In genomic region chrX:114152801-114153200, GRCh38 we compare ENCODE assay signal across 32 cellular contexts.
"Had no signal": no experiment of that assay in that cellular context is flagged by ENCODE, and none has a peak within 500 bp of the region (broad histone marks: within the 10 kb centered on the region; RNA-seq: fewer than 3 reads in every experiment).

No MANE protein-coding gene starts in this region.

- H3K9me3 Mint-ChIP-seq: natural killer cell treated with Interleukin-12 subunit alpha and Interleukin-12 subunit beta and Interleukin-15 and Interleukin-18, amount 100 ng/mL, for 72 hours; nephron progenitor cell; stimulated activated memory B cell treated with anti-CD40 and anti-IgM and Interleukin-4, amounts not matched to agents 10 μg/mL and 1 μg/mL and 100 μg/mL, for 72 hours; stimulated activated naive CD8-positive, alpha-beta T cell treated with anti-CD3 and anti-CD28 coated beads, Interleukin-15, amount 100 ng/mL, for 72 hours; type B pancreatic cell had no signal

- H3K27ac Mint-ChIP-seq: naive thymus-derived CD8-positive, alpha-beta T cell; natural killer cell treated with Interleukin-12 subunit alpha and Interleukin-12 subunit beta and Interleukin-15 and Interleukin-18, amount 100 ng/mL, for 72 hours; nephron progenitor cell; progenitor cell of endocrine pancreas; stimulated activated memory B cell treated with anti-CD40 and anti-IgM and Interleukin-4, amounts not matched to agents 10 μg/mL and 1 μg/mL and 100 μg/mL, for 72 hours; stimulated activated naive CD8-positive, alpha-beta T cell treated with anti-CD3 and anti-CD28 coated beads, Interleukin-15, amount 100 ng/mL, for 72 hours; type B pancreatic cell had no signal

- H3K9me3 ChIP-seq: ovary, psoas muscle, right lobe of liver, sigmoid colon, spleen, suprapubic skin, testis, tibial artery, transverse colon, upper lobe of right lung, uterus had no signal

- H3K9ac ChIP-seq: parathyroid adenoma had no signal

- H3K79me2 ChIP-seq: parathyroid adenoma had no signal

- H3K4me1 Mint-ChIP-seq: naive thymus-derived CD8-positive, alpha-beta T cell; nephron progenitor cell; neural crest cell; stimulated activated memory B cell treated with anti-CD40 and anti-IgM and Interleukin-4, amounts not matched to agents 10 μg/mL and 1 μg/mL and 100 μg/mL, for 72 hours; stimulated activated naive CD8-positive, alpha-beta T cell treated with anti-CD3 and anti-CD28 coated beads, Interleukin-15, amount 100 ng/mL, for 72 hours had no signal

- H3K27me3 ChIP-seq: ovary, right lobe of liver, spleen, suprapubic skin, testis, tibial artery, transverse colon, upper lobe of right lung, uterus had no signal

- H2AFZ ChIP-seq: parathyroid adenoma had no signal

- ATAC-seq: naive thymus-derived CD8-positive, alpha-beta T cell; natural killer cell treated with Interleukin-12 subunit alpha and Interleukin-12 subunit beta and Interleukin-15 and Interleukin-18, amount 100 ng/mL, for 72 hours; psoas muscle; stimulated activated memory B cell treated with anti-CD40 and anti-IgM and Interleukin-4, amounts not matched to agents 10 μg/mL and 1 μg/mL and 100 μg/mL, for 72 hours; stimulated activated naive CD8-positive, alpha-beta T cell treated with anti-CD3 and anti-CD28 coated beads, Interleukin-15, amount 100 ng/mL, for 72 hours; stimulated activated naive CD8-positive, alpha-beta T cell treated with anti-CD3 and anti-CD28 coated beads, Interleukin-15, Interleukin-2, amounts not matched to agents 100 U/mL and 50 U/mL, for 24 hours; upper lobe of right lung had no signal

- H3K4me3 ChIP-seq: ovary, psoas muscle, right lobe of liver, sigmoid colon, spleen, suprapubic skin, testis, tibial artery, transverse colon, upper lobe of right lung, uterus had no signal

- H3K36me3 Mint-ChIP-seq: naive thymus-derived CD8-positive, alpha-beta T cell; natural killer cell treated with Interleukin-12 subunit alpha and Interleukin-12 subunit beta and Interleukin-15 and Interleukin-18, amount 100 ng/mL, for 72 hours; stimulated activated memory B cell treated with anti-CD40 and anti-IgM and Interleukin-4, amounts not matched to agents 10 μg/mL and 1 μg/mL and 100 μg/mL, for 72 hours; type B pancreatic cell had no signal

- H3K36me3 ChIP-seq: ovary, right lobe of liver, sigmoid colon, spleen, suprapubic skin, tibial artery, transverse colon, upper lobe of right lung, uterus had no signal

- H3K27me3 Mint-ChIP-seq: naive thymus-derived CD8-positive, alpha-beta T cell; natural killer cell treated with Interleukin-12 subunit alpha and Interleukin-12 subunit beta and Interleukin-15 and Interleukin-18, amount 100 ng/mL, for 72 hours; progenitor cell of endocrine pancreas; stimulated activated memory B cell treated with anti-CD40 and anti-IgM and Interleukin-4, amounts not matched to agents 10 μg/mL and 1 μg/mL and 100 μg/mL, for 72 hours; stimulated activated naive CD8-positive, alpha-beta T cell treated with anti-CD3 and anti-CD28 coated beads, Interleukin-15, amount 100 ng/mL, for 72 hours; type B pancreatic cell had no signal

- H3K27ac ChIP-seq: ovary, parathyroid adenoma, psoas muscle, right lobe of liver, sigmoid colon, spleen, suprapubic skin, testis, tibial artery, transverse colon, upper lobe of right lung, uterus had no signal

- H3K4me3 Mint-ChIP-seq: naive thymus-derived CD8-positive, alpha-beta T cell; natural killer cell treated with Interleukin-12 subunit alpha and Interleukin-12 subunit beta and Interleukin-15 and Interleukin-18, amount 100 ng/mL, for 72 hours; nephron progenitor cell; neural crest cell; stimulated activated memory B cell treated with anti-CD40 and anti-IgM and Interleukin-4, amounts not matched to agents 10 μg/mL and 1 μg/mL and 100 μg/mL, for 72 hours; stimulated activated naive CD8-positive, alpha-beta T cell treated with anti-CD3 and anti-CD28 coated beads, Interleukin-15, amount 100 ng/mL, for 72 hours; type B pancreatic cell had no signal

- H3K4me1 ChIP-seq: parathyroid adenoma, psoas muscle, right lobe of liver, sigmoid colon, spleen, suprapubic skin, testis, tibial artery, transverse colon, upper lobe of right lung, uterus had no signal

- DNase-seq: naive thymus-derived CD8-positive, alpha-beta T cell; nephron progenitor cell; occipital lobe; ovary; posterior cingulate gyrus; psoas muscle; right cardiac atrium; right lobe of liver; sigmoid colon; small intestine; spleen; stimulated activated CD4-positive, alpha-beta T cell treated with anti-CD3 and anti-CD28 coated beads, Interleukin-12 subunit alpha, Interleukin-12 subunit beta, amount 100 ng/mL, for 4 hours; stimulated activated CD4-positive, alpha-beta T cell treated with anti-CD3 and anti-CD28 coated beads, Interleukin-1b, Interleukin-23, amount 100 ng/mL, for 48 hours; stimulated activated CD4-positive, alpha-beta T cell treated with anti-CD3 and anti-CD28 coated beads, Interleukin-4, amount 100 ng/mL, for 1 hour; stimulated activated CD4-positive, alpha-beta T cell treated with anti-CD3 and anti-CD28 coated beads, Interleukin-4, amount 100 ng/mL, for 4 hours; stimulated activated CD8-positive, alpha-beta memory T cell treated with anti-CD3 and anti-CD28 coated beads, Interleukin-4, amount 100 ng/mL, for 48 hours; stimulated activated naive CD4-positive, alpha-beta T cell; stimulated activated naive CD8-positive, alpha-beta T cell treated with anti-CD3 and anti-CD28 coated beads, Interleukin-15, amount 100 ng/mL, for 72 hours; stimulated activated naive CD8-positive, alpha-beta T cell treated with anti-CD3 and anti-CD28 coated beads, Interleukin-15, Interleukin-2, amounts not matched to agents 100 U/mL and 50 U/mL, for 24 hours; substantia nigra; testis; tibial artery; transverse colon; upper lobe of right lung; uterus had no signal
